ENCODE assay signal across 1 cellular context in genomic region chr7:52475192-52475591, GRCh38.
TF ChIP-seq lines count a peak whose summit lies in the region.

No MANE protein-coding gene starts in this region.

TF ChIP-seq in H1, 55 proteins besides CTCF, POLR2A, EP300 and RAD21 (continued from another document):
- TF ChIP-seq SIN3A (conservative IDR thresholded peaks at IDR 0.05 in 1 of 2, IDR thresholded peaks at IDR 0.05 in 1 of 2; ENCODE audit: low read depth in 1 of 2, low read length in 2 of 2): no peak
- TF ChIP-seq USF2 (IDR thresholded peaks at IDR 0.05; ENCODE audit: low read length): no peak
- no peak for TF ChIP-seq CBX8 (IDR thresholded peaks at IDR 0.05; ENCODE audit: borderline replicate concordance, low read depth, low read length)
- TF ChIP-seq E2F6 (IDR thresholded peaks at IDR 0.05): no peak
- TF ChIP-seq CHD2 (IDR thresholded peaks at IDR 0.05; ENCODE audit: low read length): no peak
- TF ChIP-seq SP2 (IDR thresholded peaks at IDR 0.05; ENCODE audit: low read length): no peak
- no peak for TF ChIP-seq RBBP5 (IDR thresholded peaks at IDR 0.05; ENCODE audit: borderline replicate concordance, low read depth, low read length)
- no peak for TF ChIP-seq RFX5 (IDR thresholded peaks at IDR 0.05; ENCODE audit: borderline replicate concordance, low read depth, low read length)
